ENCODE assay signal across 1 cellular context in the genomic region with DNA sequence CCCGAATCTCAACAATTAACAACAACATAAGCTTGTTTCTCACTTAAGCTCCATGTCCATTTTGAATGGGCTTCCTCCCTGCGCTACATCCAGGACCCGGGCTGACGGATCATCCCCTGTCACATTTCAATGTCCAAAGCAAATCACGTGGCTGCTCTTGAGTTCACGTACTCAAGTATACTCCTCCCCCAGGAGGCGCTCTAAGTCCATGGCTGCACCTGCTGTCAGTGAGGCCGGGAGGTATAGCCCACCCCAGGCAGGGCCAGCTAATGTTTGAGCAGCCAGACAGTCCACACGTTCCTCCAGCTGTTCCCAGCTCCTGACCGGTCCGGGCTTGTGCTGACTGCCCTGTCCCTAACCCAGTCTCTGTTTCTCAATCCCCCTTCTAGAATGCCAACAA.
TF ChIP-seq lines count a peak whose summit lies in the region.

No MANE protein-coding gene starts in this region.

TF ChIP-seq in HepG2, 621 proteins besides CTCF, POLR2A, EP300 and RAD21 (continued from another document):
- TF ChIP-seq, protein P1, sequence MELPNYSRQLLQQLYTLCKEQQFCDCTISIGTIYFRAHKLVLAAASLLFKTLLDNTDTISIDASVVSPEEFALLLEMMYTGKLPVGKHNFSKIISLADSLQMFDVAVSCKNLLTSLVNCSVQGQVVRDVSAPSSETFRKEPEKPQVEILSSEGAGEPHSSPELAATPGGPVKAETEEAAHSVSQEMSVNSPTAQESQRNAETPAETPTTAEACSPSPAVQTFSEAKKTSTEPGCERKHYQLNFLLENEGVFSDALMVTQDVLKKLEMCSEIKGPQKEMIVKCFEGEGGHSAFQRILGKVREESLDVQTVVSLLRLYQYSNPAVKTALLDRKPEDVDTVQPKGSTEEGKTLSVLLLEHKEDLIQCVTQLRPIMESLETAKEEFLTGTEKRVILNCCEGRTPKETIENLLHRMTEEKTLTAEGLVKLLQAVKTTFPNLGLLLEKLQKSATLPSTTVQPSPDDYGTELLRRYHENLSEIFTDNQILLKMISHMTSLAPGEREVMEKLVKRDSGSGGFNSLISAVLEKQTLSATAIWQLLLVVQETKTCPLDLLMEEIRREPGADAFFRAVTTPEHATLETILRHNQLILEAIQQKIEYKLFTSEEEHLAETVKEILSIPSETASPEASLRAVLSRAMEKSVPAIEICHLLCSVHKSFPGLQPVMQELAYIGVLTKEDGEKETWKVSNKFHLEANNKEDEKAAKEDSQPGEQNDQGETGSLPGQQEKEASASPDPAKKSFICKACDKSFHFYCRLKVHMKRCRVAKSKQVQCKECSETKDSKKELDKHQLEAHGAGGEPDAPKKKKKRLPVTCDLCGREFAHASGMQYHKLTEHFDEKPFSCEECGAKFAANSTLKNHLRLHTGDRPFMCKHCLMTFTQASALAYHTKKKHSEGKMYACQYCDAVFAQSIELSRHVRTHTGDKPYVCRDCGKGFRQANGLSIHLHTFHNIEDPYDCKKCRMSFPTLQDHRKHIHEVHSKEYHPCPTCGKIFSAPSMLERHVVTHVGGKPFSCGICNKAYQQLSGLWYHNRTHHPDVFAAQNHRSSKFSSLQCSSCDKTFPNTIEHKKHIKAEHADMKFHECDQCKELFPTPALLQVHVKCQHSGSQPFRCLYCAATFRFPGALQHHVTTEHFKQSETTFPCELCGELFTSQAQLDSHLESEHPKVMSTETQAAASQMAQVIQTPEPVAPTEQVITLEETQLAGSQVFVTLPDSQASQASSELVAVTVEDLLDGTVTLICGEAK (IDR thresholded peaks at IDR 0.05) = no peak
- TF ChIP-seq, protein P1 (CRISPR knock-in tag; IDR thresholded peaks at IDR 0.05) = no peak
- TF ChIP-seq, protein P2, sequence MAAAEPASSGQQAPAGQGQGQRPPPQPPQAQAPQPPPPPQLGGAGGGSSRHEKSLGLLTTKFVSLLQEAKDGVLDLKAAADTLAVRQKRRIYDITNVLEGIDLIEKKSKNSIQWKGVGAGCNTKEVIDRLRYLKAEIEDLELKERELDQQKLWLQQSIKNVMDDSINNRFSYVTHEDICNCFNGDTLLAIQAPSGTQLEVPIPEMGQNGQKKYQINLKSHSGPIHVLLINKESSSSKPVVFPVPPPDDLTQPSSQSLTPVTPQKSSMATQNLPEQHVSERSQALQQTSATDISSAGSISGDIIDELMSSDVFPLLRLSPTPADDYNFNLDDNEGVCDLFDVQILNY (CRISPR knock-in tag; conservative IDR thresholded peaks at IDR 0.05) = no peak
- TF ChIP-seq SNRNP70 (IDR thresholded peaks at IDR 0.05; ENCODE audit: low read depth, low read length) (no peak), ZNF816 (CRISPR knock-in tag; IDR thresholded peaks at IDR 0.05; ENCODE audit: borderline replicate concordance) (no peak), HMGA1 (CRISPR knock-in tag; conservative IDR thresholded peaks at IDR 0.05) (no peak), MYC (CRISPR knock-in tag; IDR thresholded peaks at IDR 0.05; ENCODE audit: borderline replicate concordance) (peak; percentile 58; the same call in 1 of the 2 replicates), ZNF556 (CRISPR knock-in tag; IDR thresholded peaks at IDR 0.05; ENCODE audit: borderline replicate concordance) (no peak), ZNF256 (CRISPR knock-in tag; conservative IDR thresholded peaks at IDR 0.05) (no peak), ZNF644 (CRISPR knock-in tag; IDR thresholded peaks at IDR 0.05; ENCODE audit: low read depth) (no peak), SALL1 (CRISPR knock-in tag; IDR thresholded peaks at IDR 0.05) (peak; percentile 33; the same call in 1 of the 2 replicates), ZSCAN25 (CRISPR knock-in tag; IDR thresholded peaks at IDR 0.05) (no peak)
- TF ChIP-seq, protein P3, sequence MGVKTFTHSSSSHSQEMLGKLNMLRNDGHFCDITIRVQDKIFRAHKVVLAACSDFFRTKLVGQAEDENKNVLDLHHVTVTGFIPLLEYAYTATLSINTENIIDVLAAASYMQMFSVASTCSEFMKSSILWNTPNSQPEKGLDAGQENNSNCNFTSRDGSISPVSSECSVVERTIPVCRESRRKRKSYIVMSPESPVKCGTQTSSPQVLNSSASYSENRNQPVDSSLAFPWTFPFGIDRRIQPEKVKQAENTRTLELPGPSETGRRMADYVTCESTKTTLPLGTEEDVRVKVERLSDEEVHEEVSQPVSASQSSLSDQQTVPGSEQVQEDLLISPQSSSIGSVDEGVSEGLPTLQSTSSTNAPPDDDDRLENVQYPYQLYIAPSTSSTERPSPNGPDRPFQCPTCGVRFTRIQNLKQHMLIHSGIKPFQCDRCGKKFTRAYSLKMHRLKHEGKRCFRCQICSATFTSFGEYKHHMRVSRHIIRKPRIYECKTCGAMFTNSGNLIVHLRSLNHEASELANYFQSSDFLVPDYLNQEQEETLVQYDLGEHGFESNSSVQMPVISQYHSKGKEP (CRISPR knock-in tag; IDR thresholded peaks at IDR 0.05) = no peak
- TF ChIP-seq, protein P4, sequence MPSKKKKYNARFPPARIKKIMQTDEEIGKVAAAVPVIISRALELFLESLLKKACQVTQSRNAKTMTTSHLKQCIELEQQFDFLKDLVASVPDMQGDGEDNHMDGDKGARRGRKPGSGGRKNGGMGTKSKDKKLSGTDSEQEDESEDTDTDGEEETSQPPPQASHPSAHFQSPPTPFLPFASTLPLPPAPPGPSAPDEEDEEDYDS (CRISPR knock-in tag; IDR thresholded peaks at IDR 0.05) = no peak
- TF ChIP-seq, protein P5, sequence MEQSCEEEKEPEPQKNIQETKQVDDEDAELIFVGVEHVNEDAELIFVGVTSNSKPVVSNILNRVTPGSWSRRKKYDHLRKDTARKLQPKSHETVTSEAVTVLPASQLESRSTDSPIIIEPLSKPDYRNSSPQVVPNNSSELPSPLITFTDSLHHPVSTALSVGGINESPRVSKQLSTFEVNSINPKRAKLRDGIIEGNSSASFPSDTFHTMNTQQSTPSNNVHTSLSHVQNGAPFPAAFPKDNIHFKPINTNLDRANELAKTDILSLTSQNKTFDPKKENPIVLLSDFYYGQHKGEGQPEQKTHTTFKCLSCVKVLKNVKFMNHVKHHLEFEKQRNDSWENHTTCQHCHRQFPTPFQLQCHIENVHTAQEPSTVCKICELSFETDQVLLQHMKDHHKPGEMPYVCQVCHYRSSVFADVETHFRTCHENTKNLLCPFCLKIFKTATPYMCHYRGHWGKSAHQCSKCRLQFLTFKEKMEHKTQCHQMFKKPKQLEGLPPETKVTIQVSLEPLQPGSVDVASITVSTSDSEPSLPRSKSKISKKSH (CRISPR knock-in tag; IDR thresholded peaks at IDR 0.05; ENCODE audit: borderline replicate concordance) = no peak
- TF ChIP-seq, protein P6, sequence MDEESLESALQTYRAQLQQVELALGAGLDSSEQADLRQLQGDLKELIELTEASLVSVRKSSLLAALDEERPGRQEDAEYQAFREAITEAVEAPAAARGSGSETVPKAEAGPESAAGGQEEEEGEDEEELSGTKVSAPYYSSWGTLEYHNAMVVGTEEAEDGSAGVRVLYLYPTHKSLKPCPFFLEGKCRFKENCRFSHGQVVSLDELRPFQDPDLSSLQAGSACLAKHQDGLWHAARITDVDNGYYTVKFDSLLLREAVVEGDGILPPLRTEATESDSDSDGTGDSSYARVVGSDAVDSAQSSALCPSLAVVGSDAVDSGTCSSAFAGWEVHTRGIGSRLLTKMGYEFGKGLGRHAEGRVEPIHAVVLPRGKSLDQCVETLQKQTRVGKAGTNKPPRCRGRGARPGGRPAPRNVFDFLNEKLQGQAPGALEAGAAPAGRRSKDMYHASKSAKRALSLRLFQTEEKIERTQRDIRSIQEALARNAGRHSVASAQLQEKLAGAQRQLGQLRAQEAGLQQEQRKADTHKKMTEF (CRISPR knock-in tag; IDR thresholded peaks at IDR 0.05) = no peak
- TF ChIP-seq, protein P7, sequence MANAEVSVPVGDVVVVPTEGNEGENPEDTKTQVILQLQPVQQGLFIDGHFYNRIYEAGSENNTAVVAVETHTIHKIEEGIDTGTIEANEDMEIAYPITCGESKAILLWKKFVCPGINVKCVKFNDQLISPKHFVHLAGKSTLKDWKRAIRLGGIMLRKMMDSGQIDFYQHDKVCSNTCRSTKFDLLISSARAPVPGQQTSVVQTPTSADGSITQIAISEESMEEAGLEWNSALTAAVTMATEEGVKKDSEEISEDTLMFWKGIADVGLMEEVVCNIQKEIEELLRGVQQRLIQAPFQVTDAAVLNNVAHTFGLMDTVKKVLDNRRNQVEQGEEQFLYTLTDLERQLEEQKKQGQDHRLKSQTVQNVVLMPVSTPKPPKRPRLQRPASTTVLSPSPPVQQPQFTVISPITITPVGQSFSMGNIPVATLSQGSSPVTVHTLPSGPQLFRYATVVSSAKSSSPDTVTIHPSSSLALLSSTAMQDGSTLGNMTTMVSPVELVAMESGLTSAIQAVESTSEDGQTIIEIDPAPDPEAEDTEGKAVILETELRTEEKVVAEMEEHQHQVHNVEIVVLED (CRISPR knock-in tag; IDR thresholded peaks at IDR 0.05; ENCODE audit: borderline replicate concordance) = no peak
- TF ChIP-seq, protein P8, sequence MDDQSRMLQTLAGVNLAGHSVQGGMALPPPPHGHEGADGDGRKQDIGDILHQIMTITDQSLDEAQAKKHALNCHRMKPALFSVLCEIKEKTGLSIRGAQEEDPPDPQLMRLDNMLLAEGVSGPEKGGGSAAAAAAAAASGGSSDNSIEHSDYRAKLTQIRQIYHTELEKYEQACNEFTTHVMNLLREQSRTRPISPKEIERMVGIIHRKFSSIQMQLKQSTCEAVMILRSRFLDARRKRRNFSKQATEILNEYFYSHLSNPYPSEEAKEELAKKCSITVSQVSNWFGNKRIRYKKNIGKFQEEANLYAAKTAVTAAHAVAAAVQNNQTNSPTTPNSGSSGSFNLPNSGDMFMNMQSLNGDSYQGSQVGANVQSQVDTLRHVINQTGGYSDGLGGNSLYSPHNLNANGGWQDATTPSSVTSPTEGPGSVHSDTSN (CRISPR knock-in tag; IDR thresholded peaks at IDR 0.05; ENCODE audit: borderline replicate concordance) = no peak
